7 cellular contexts compared by ENCODE assay signal in genomic region chr3:36944012-36944640, GRCh38. TPM values are rescaled to one million over a fixed set of nuclear protein-coding genes. Genes with fewer than 3 reads are reported as not detected.
DNase-seq lines count a peak whose midpoint lies in the region; ATAC-seq, FAIRE-seq and TF ChIP-seq lines count a peak whose summit lies in the region.

No MANE protein-coding gene starts in this region.

- TF ChIP-seq CTCF in esophagus muscularis mucosa (IDR thresholded peaks at IDR 0.05) (no peak), mucosa of descending colon (IDR thresholded peaks at IDR 0.05) (no peak)

- H3K79me2 ChIP-seq in GM23248 (ENCODE audit: insufficient read depth) = no peaks in the 10 kb centered on the region

- H3K27me3 Mint-ChIP-seq in stimulated activated naive CD8-positive, alpha-beta T cell treated with anti-CD3 and anti-CD28 coated beads, Interleukin-15, Interleukin-2, amounts not matched to agents 100 ng/mL and 50 ng/mL, for 24 hours = no peaks in the 10 kb centered on the region

- peaks cover 15% of the 10 kb centered on the region for H3K36me3 Mint-ChIP-seq in stimulated activated naive CD8-positive, alpha-beta T cell treated with anti-CD3 and anti-CD28 coated beads, Interleukin-15, Interleukin-2, amounts not matched to agents 100 ng/mL and 50 ng/mL, for 24 hours (ENCODE audit: low read depth)

- H3K27me3 ChIP-seq in GM23248 (replicated peaks; ENCODE audit: insufficient read depth) (no peaks in the 10 kb centered on the region), MG63 (no peaks in the 10 kb centered on the region), esophagus muscularis mucosa (no peaks in the 10 kb centered on the region)

- in situ Hi-C loops in GM23248 (cut with MboI) = no loop called here

- H3K9me3 ChIP-seq in GM23248 (ENCODE audit: low read depth) (no peaks in the 10 kb centered on the region), MG63 (no peaks in the 10 kb centered on the region), esophagus muscularis mucosa (peaks cover 0 to 18% (median 7%) of the 10 kb centered on the region in 4 donors), mucosa of descending colon (peaks cover 7% of the 10 kb centered on the region)

- H3K4me1 Mint-ChIP-seq in stimulated activated naive CD8-positive, alpha-beta T cell treated with anti-CD3 and anti-CD28 coated beads, Interleukin-15, Interleukin-2, amounts not matched to agents 100 ng/mL and 50 ng/mL, for 24 hours (ENCODE audit: low read depth) = peaks cover 30% of the 10 kb centered on the region

- peak; percentile 75 for ATAC-seq in mucosa of descending colon

- TF ChIP-seq EP300 in esophagus muscularis mucosa (IDR thresholded peaks at IDR 0.05) = no peak

- peak overlapping the region; percentile 80 for H3K9ac ChIP-seq in GM23248

- H4K20me1 ChIP-seq in GM23248 (ENCODE audit: insufficient read depth) = no peaks in the 10 kb centered on the region

- no peak overlapping the region for H3K27ac ChIP-seq in GM23248
- peak overlapping the region; percentile 68 to 80 (median 78) for H3K27ac ChIP-seq in esophagus muscularis mucosa (replicated peaks in 1 of 4)

- H3K4me3 ChIP-seq in GM23248 (peak overlapping the region; percentile 78), MG63 (peak overlapping the region; percentile 17; the same call in 1 of the 2 replicates), esophagus muscularis mucosa (peak overlapping the region; percentile 66 to 91 (median 80)), mucosa of descending colon (peak overlapping the region; percentile 47)

- 1 to 2% methylated on average over 32 to 49 of the region's 56 CpGs for WGBS in GM23248 (ENCODE audit: low coverage in 1 of 2, low lambda C conversion rate in 2 of 2, missing lambda C conversion rate in 2 of 2), 2 experiments
- WGBS in esophagus muscularis mucosa = 4% methylated on average over 14 of the region's 56 CpGs

- peak overlapping the region; percentile 85 for H3K4me2 ChIP-seq in GM23248 (ENCODE audit: unreplicated experiment)

- no peaks in the 10 kb centered on the region for H3K9me2 ChIP-seq in GM23248 (ENCODE audit: insufficient read depth)

- H3K27ac Mint-ChIP-seq in stimulated activated naive CD8-positive, alpha-beta T cell treated with anti-CD3 and anti-CD28 coated beads, Interleukin-15, Interleukin-2, amounts not matched to agents 100 ng/mL and 50 ng/mL, for 24 hours = no peak overlapping the region

- TF ChIP-seq POLR2A in GM12892 (IDR thresholded peaks at IDR 0.05; ENCODE audit: low read depth, low read length) (no peak), esophagus muscularis mucosa (IDR thresholded peaks at IDR 0.05; ENCODE audit: low read depth) (no peak)

- intact Hi-C loops in esophagus muscularis mucosa (cut with DNase I) = no loop called here
- intact Hi-C loops in mucosa of descending colon (cut with DNase I, micrococcal nuclease) = no loop called here

- H3K36me3 ChIP-seq in GM23248 (ENCODE audit: low read depth) (no peaks in the 10 kb centered on the region), MG63 (no peaks in the 10 kb centered on the region), esophagus muscularis mucosa (no peaks in the 10 kb centered on the region), mucosa of descending colon (ENCODE audit: low read depth) (no peaks in the 10 kb centered on the region)

- H3K4me1 ChIP-seq in GM23248 (ENCODE audit: insufficient read depth) = peaks cover 9% of the 10 kb centered on the region; the same call in 1 of the 2 replicates
- peaks cover 5 to 41% (median 27%) of the 10 kb centered on the region in 4 donors for H3K4me1 ChIP-seq in esophagus muscularis mucosa
- H3K4me1 ChIP-seq in mucosa of descending colon (ENCODE audit: low read depth) = peaks cover 22% of the 10 kb centered on the region

- peaks cover 9% of the 10 kb centered on the region for H3K9me3 Mint-ChIP-seq in stimulated activated naive CD8-positive, alpha-beta T cell treated with anti-CD3 and anti-CD28 coated beads, Interleukin-15, Interleukin-2, amounts not matched to agents 100 ng/mL and 50 ng/mL, for 24 hours

- H2AFZ ChIP-seq in GM23248 = peak overlapping the region; percentile 85

- no peak for FAIRE-seq in GM12892 (lab: Jason Lieb, UNC)

- DNase-seq in GM12892 (ENCODE audit: insufficient read length) (peak; percentile 60), GM23248 (peak; percentile 81), MG63 (peak; percentile 19), activated T-cell treated with anti-CD3 and anti-CD28 coated beads for 48 hours (ENCODE audit: low read depth) (peak; percentile 35), esophagus muscularis mucosa (ENCODE audit: extremely low spot score) (no peak), mucosa of descending colon (peak; percentile 59 to 79 (median 74))

- H3K4me3 Mint-ChIP-seq in stimulated activated naive CD8-positive, alpha-beta T cell treated with anti-CD3 and anti-CD28 coated beads, Interleukin-15, Interleukin-2, amounts not matched to agents 100 ng/mL and 50 ng/mL, for 24 hours = peak overlapping the region; percentile 79

- H3F3A ChIP-seq in GM23248 (ENCODE audit: insufficient read depth) = no peaks in the 10 kb centered on the region

RNA-seq across cellular contexts. Expression of gene TRANK1, which starts 0.7 kb away (rescaled TPM):
- polyA plus RNA-seq in GM12892 (2012; ENCODE audit: missing spikeins) = 5.7 TPM
- total RNA-seq in GM23248 (2014; rRNA removed; shearing (Covaris generic)) = 6.6 and 10.3 TPM in 2 replicates
- polyA plus RNA-seq in GM23248 (2016; fragmentation: Nextera tagmentation; extraction: Ambion mirVana) = 2.7 and 5.2 TPM in 2 replicates
- total RNA-seq in MG63 (2014; rRNA removed; shearing (Covaris generic); ENCODE audit: low replicate concordance) = 1.0 and 3.8 TPM in 2 replicates
- total RNA-seq in esophagus muscularis mucosa (1 to 10 TPM; 7.3 to 9.6 (median 8.2) TPM), mucosa of descending colon (100 to 1,000 TPM in 1 of 3 donors, 10 to 100 TPM in 2; 78.6 to 163 (median 97.3) TPM)

RNA-seq across cellular contexts. Expression of gene EPM2AIP1, which starts 48.8 kb away (rescaled TPM):
- 18.8 TPM for polyA plus RNA-seq in GM12892 (2012; ENCODE audit: missing spikeins)
- total RNA-seq in GM23248 (2014; rRNA removed; shearing (Covaris generic)) = 9.5 and 20.2 TPM in 2 replicates
- 7.5 and 8.7 TPM in 2 replicates for polyA plus RNA-seq in GM23248 (2016; fragmentation: Nextera tagmentation; extraction: Ambion mirVana)
- total RNA-seq in MG63 (2014; rRNA removed; shearing (Covaris generic); ENCODE audit: low replicate concordance) = 2.8 and 5.1 TPM in 2 replicates
- 10 to 100 TPM in 2 of 4 donors, 1 to 10 TPM in 2; 9.5 to 13.7 (median 10.4) TPM for total RNA-seq in esophagus muscularis mucosa
- total RNA-seq in mucosa of descending colon = 10 to 100 TPM in 2 of 3 donors, 1 to 10 TPM in 1; 9.9 to 21.2 (median 13.6) TPM

RNA-seq across cellular contexts. Expression of gene MLH1, which starts 49.2 kb away (rescaled TPM):
- 45.7 TPM for polyA plus RNA-seq in GM12892 (2012; ENCODE audit: missing spikeins)
- 25.8 and 36.3 TPM in 2 replicates for total RNA-seq in GM23248 (2014; rRNA removed; shearing (Covaris generic))
- polyA plus RNA-seq in GM23248 (2016; fragmentation: Nextera tagmentation; extraction: Ambion mirVana) = 27.8 and 28.9 TPM in 2 replicates
- 37.2 and 41.1 TPM in 2 replicates for total RNA-seq in MG63 (2014; rRNA removed; shearing (Covaris generic); ENCODE audit: low replicate concordance)
- total RNA-seq in esophagus muscularis mucosa (10 to 100 TPM; 27.9 to 59.0 (median 36.3) TPM), mucosa of descending colon (10 to 100 TPM; 15.4 to 25.9 (median 23.7) TPM)

Comparison
In these comparisons a context has a peak if more than half of its experiments do, and no peak if none do; other contexts are left out.
1. H3K4me3 ChIP-seq: peak in every context shown above with its lines; median percentile 80 in esophagus muscularis mucosa; 78 in GM23248; 47 in mucosa of descending colon; 17 in MG63.